22 cellular contexts compared by ENCODE assay signal in genomic region chr10:98684019-98684899, GRCh38.
DNase-seq lines count a peak whose midpoint lies in the region; ATAC-seq and TF ChIP-seq lines count a peak whose summit lies in the region.
"Had no signal": no experiment of that assay in that cellular context is flagged by ENCODE, and none has a peak within 500 bp of the region (broad histone marks: within the 10 kb centered on the region; RNA-seq: fewer than 3 reads in every experiment).

No MANE protein-coding gene starts in this region.

- H3K27ac ChIP-seq in body of pancreas = no peak overlapping the region
- H3K27ac ChIP-seq: BLaER1 had no signal

- H3K27me3 ChIP-seq in body of pancreas = no peaks in the 10 kb centered on the region
- H3K27me3 ChIP-seq: BLaER1 had no signal

- peaks cover 11% of the 10 kb centered on the region for H3K27me3 Mint-ChIP-seq in activated CD8-positive, alpha-beta memory T cell treated with anti-CD3 and anti-CD28 coated beads, Interleukin-2, amount 10 ng/mL, durations not matched to agents 7 days and 5 days

- peak; percentile 83 for DNase-seq in DMS53 (lab: John Stamatoyannopoulos, UW)
- no peak for DNase-seq in body of pancreas
- DNase-seq in left lobe of liver (ENCODE audit: low spot score) = no peak
- peak; percentile 19 for DNase-seq in renal cortical epithelial cell (ENCODE audit: low read depth)
- DNase-seq in T1000 (lab: John Stamatoyannopoulos, UW) = no peak
- DNase-seq in activated CD8-positive, alpha-beta memory T cell treated with anti-CD3 and anti-CD28 coated beads, Interleukin-2, amount 10 ng/mL, durations not matched to agents 7 days and 5 days = no peak
- no peak for DNase-seq in iPS-NIHi11 (ENCODE audit: low spot score)
- DNase-seq: ACHN; Caco-2; CD4-positive, alpha-beta T cell; MM.1S; NCI-H1048; NCI-H1417 treated with DMSO at 0.1 percent for 48 hours; NCI-H187 treated with DMSO at 0.1 percent for 48 hours; NCI-H2107; NCI-H2227 treated with DMSO at 0.1 percent for 48 hours; NCI-H510A; NCI-H774; NK-92 treated with Interleukin-12 subunit alpha and Interleukin-12 subunit beta, amount 100 ng/mL, for 24 hours had no signal

- 21 to 27% methylated on average over 3 of the region's 3 CpGs for WGBS in body of pancreas, 2 donors

- CTCF ChIA-PET in activated CD8-positive, alpha-beta memory T cell treated with anti-CD3 and anti-CD28 coated beads, Interleukin-2, amount 10 ng/mL, durations not matched to agents 7 days and 5 days (lab: Charles Lee) = no interaction called here

- H3K4me1 ChIP-seq in body of pancreas = peaks cover 12% of the 10 kb centered on the region
- H3K4me1 ChIP-seq: BLaER1 had no signal

- TF ChIP-seq CTCF in body of pancreas (IDR thresholded peaks at IDR 0.05) = no peak

- ATAC-seq in body of pancreas (peak; percentile 87), left lobe of liver (peak; percentile 92), GM18868 (IDR thresholded peaks at IDR 0.05; ENCODE audit: unreplicated experiment) (no peak)
- ATAC-seq in activated CD8-positive, alpha-beta memory T cell treated with anti-CD3 and anti-CD28 coated beads, Interleukin-2, amount 10 ng/mL, durations not matched to agents 7 days and 5 days = no peak
- ATAC-seq: K562 had no signal

- H3K4me1 Mint-ChIP-seq in activated CD8-positive, alpha-beta memory T cell treated with anti-CD3 and anti-CD28 coated beads, Interleukin-2, amount 10 ng/mL, durations not matched to agents 7 days and 5 days = no peaks in the 10 kb centered on the region

- no peaks in the 10 kb centered on the region for H3K36me3 Mint-ChIP-seq in activated CD8-positive, alpha-beta memory T cell treated with anti-CD3 and anti-CD28 coated beads, Interleukin-2, amount 10 ng/mL, durations not matched to agents 7 days and 5 days

- no peak overlapping the region for H3K4me3 ChIP-seq in body of pancreas
- H3K4me3 ChIP-seq: BLaER1, K562 had no signal

- H3K4me3 Mint-ChIP-seq in activated CD8-positive, alpha-beta memory T cell treated with anti-CD3 and anti-CD28 coated beads, Interleukin-2, amount 10 ng/mL, durations not matched to agents 7 days and 5 days = no peak overlapping the region
- H3K4me3 Mint-ChIP-seq: CD4-positive, alpha-beta T cell had no signal

- no peaks in the 10 kb centered on the region for H3K36me3 ChIP-seq in body of pancreas (replicated peaks in 1 of 2; ENCODE audit: insufficient read depth in 1 of 2, low read depth in 2 of 2)
- H3K36me3 ChIP-seq: BLaER1 had no signal

- intact Hi-C loops in body of pancreas (cut with DNase I) = no loop called here

- H3K27ac Mint-ChIP-seq in activated CD8-positive, alpha-beta memory T cell treated with anti-CD3 and anti-CD28 coated beads, Interleukin-2, amount 10 ng/mL, durations not matched to agents 7 days and 5 days = no peak overlapping the region
- H3K27ac Mint-ChIP-seq: CD4-positive, alpha-beta T cell had no signal

- peaks cover 0 to 16% (median 0%) of the 10 kb centered on the region in 3 donors for H3K9me3 ChIP-seq in body of pancreas

- no peaks in the 10 kb centered on the region for H3K9me3 Mint-ChIP-seq in activated CD8-positive, alpha-beta memory T cell treated with anti-CD3 and anti-CD28 coated beads, Interleukin-2, amount 10 ng/mL, durations not matched to agents 7 days and 5 days (ENCODE audit: low read depth)

- TF ChIP-seq POLR2A in body of pancreas (IDR thresholded peaks at IDR 0.05) = no peak

Comparison
In these comparisons a context has a peak if more than half of its experiments do, and no peak if none do; other contexts are left out.
1. DNase-seq: peak in DMS53 (single experiment) and renal cortical epithelial cell (single experiment); none in body of pancreas (0 of 4), left lobe of liver (single experiment), T1000 (single experiment), activated CD8-positive, alpha-beta memory T cell treated with anti-CD3 and anti-CD28 coated beads, Interleukin-2, amount 10 ng/mL, durations not matched to agents 7 days and 5 days (single experiment) and iPS-NIHi11 (single experiment).
2. ATAC-seq: peak in body of pancreas (single experiment) and left lobe of liver (single experiment); none in activated CD8-positive, alpha-beta memory T cell treated with anti-CD3 and anti-CD28 coated beads, Interleukin-2, amount 10 ng/mL, durations not matched to agents 7 days and 5 days (single experiment) and GM18868 (single experiment).